ENCODE assay signal across 13 cellular contexts in the genomic region with DNA sequence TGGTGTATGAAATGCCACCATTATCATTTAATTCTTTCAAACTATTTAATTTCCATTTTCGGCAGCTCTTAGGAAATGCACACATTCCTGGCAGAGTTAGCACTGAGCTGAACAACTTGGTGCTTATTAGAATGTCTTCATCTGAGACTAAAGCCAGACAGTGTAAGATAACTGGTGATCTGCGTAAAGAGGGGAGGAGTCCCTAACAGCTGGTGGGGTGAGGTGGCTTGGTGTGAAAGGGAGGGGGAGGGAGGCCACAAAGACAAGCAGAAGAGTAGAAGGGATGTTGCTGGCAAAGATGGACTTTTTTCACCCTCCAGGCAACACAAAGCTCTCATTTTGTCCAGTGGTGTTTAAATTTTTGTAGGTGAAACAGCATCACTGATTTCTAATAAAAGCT.
DNase-seq lines count a peak whose midpoint lies in the region; ATAC-seq and TF ChIP-seq lines count a peak whose summit lies in the region.
"Had no signal": no experiment of that assay in that cellular context is flagged by ENCODE, and none has a peak within 500 bp of the region (broad histone marks: within the 10 kb centered on the region; RNA-seq: fewer than 3 reads in every experiment).

No MANE protein-coding gene starts in this region.

- no peak overlapping the region for H3K4me3 Mint-ChIP-seq in chondrocyte (ENCODE audit: unreplicated experiment)
- H3K4me3 Mint-ChIP-seq: CD4-positive, CD25-positive, alpha-beta regulatory T cell had no signal

- no peaks in the 10 kb centered on the region for H3K36me3 Mint-ChIP-seq in chondrocyte (ENCODE audit: low read depth)
- H3K36me3 Mint-ChIP-seq: CD4-positive, CD25-positive, alpha-beta regulatory T cell had no signal

- H3K9me3 Mint-ChIP-seq in chondrocyte (ENCODE audit: low read depth): no peaks in the 10 kb centered on the region

- TF ChIP-seq CTCF in chondrocyte (IDR thresholded peaks at IDR 0.05): no peak

- peaks cover 35% of the 10 kb centered on the region for H3K4me1 Mint-ChIP-seq in chondrocyte (ENCODE audit: low read depth)

- H3K27me3 Mint-ChIP-seq in chondrocyte (ENCODE audit: low read depth): no peaks in the 10 kb centered on the region
- H3K27me3 Mint-ChIP-seq: CD4-positive, CD25-positive, alpha-beta regulatory T cell had no signal

- ATAC-seq in sciatic nerve (peak; percentile 80), HG02885 (IDR thresholded peaks at IDR 0.05; ENCODE audit: poor library complexity, unreplicated experiment) (no peak), HG02973 (IDR thresholded peaks at IDR 0.05; ENCODE audit: unreplicated experiment) (no peak)
- ATAC-seq: K562 had no signal

- POLR2A ChIA-PET in HEK293T (lab: Yijun Ruan, JAX): interaction anchor here (1.0 to 1.4 kb wide), 2 partner anchors 41 to 60 kb away, joined by 3 to 4 read pairs; no protein-coding TSS in a partner anchor

- intact Hi-C loops in sciatic nerve (cut with DNase I): no loop called here

- H3K27ac Mint-ChIP-seq in chondrocyte (ENCODE audit: unreplicated experiment): peak overlapping the region; percentile 70
- H3K27ac Mint-ChIP-seq: CD4-positive, CD25-positive, alpha-beta regulatory T cell had no signal

- CTCF ChIA-PET in HEK293T (lab: Yijun Ruan, JAX): interaction anchor here (0.7 to 2.2 kb wide), 4 partner anchors 9 to 170 kb away, joined by 3 to 12 read pairs (median 3); no protein-coding TSS in a partner anchor

- DNase-seq in LHCN-M2 (ENCODE audit: low read depth) (peak; percentile 35), chondrocyte (ENCODE audit: low spot score) (no peak), islet precursor cell (peak; percentile 61), sciatic nerve (ENCODE audit: low spot score) (no peak), HEK293T (ENCODE audit: extremely low spot score) (no peak), DMS153 treated with DMSO at 0.1 percent for 48 hours (lab: John Stamatoyannopoulos, UW; ENCODE audit: unreplicated experiment) (no peak)
- DNase-seq: activated effector memory CD4-positive, alpha-beta T cell treated with Interleukin-2 at 50 U/mL for 16 hours; CD4-positive, CD25-positive, alpha-beta regulatory T cell; effector memory CD4-positive, alpha-beta T cell; spleen had no signal

TF ChIP-seq in HEK293T, 16 proteins besides CTCF, POLR2A, EP300 and RAD21:
- TF ChIP-seq, protein P1, sequence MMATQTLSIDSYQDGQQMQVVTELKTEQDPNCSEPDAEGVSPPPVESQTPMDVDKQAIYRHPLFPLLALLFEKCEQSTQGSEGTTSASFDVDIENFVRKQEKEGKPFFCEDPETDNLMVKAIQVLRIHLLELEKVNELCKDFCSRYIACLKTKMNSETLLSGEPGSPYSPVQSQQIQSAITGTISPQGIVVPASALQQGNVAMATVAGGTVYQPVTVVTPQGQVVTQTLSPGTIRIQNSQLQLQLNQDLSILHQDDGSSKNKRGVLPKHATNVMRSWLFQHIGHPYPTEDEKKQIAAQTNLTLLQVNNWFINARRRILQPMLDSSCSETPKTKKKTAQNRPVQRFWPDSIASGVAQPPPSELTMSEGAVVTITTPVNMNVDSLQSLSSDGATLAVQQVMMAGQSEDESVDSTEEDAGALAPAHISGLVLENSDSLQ (IDR thresholded peaks at IDR 0.05): no peak
- TF ChIP-seq TARDBP (IDR thresholded peaks at IDR 0.05) (no peak), ZNF384 (IDR thresholded peaks at IDR 0.05) (no peak), SP1 (IDR thresholded peaks at IDR 0.05) (no peak), NFRKB (IDR thresholded peaks at IDR 0.05) (no peak), SUZ12 (IDR thresholded peaks at IDR 0.05) (no peak), CTBP1 (IDR thresholded peaks at IDR 0.05; ENCODE audit: borderline replicate concordance) (no peak), HDGF (IDR thresholded peaks at IDR 0.05; ENCODE audit: borderline replicate concordance) (no peak), FOXA1 (IDR thresholded peaks at IDR 0.05) (no peak), FOXM1 (IDR thresholded peaks at IDR 0.05; ENCODE audit: borderline replicate concordance) (no peak), LEF1 (IDR thresholded peaks at IDR 0.05; ENCODE audit: borderline replicate concordance) (no peak), BHLHE40 (IDR thresholded peaks at IDR 0.05; ENCODE audit: borderline replicate concordance) (no peak), FOXK2 (IDR thresholded peaks at IDR 0.05) (no peak), L3MBTL2 (conservative IDR thresholded peaks at IDR 0.05) (no peak)

Comparison
In these comparisons a context has a peak if more than half of its experiments do, and no peak if none do; other contexts are left out.
1. DNase-seq: peak in LHCN-M2 (single experiment) and islet precursor cell (single experiment); none in chondrocyte (single experiment), sciatic nerve (single experiment), HEK293T (single experiment) and DMS153 treated with DMSO at 0.1 percent for 48 hours (single experiment).